In genomic region chr4:99816611-99817309, GRCh38 we compare ENCODE assay signal across 8 cellular contexts. TPM values are rescaled to one million over a fixed set of nuclear protein-coding genes. Genes with fewer than 3 reads are reported as not detected.
DNase-seq lines count a peak whose midpoint lies in the region; ATAC-seq, FAIRE-seq and TF ChIP-seq lines count a peak whose summit lies in the region.

DAPP1 (plus strand) TSS chr4:99816827; CDS start chr4:99816914, 87 bp downstream.

- no peak; the same call in 2 of the 3 replicates for ATAC-seq in HepG2
- peak; percentile 96 for ATAC-seq in HG03521 (IDR thresholded peaks at IDR 0.05; ENCODE audit: unreplicated experiment)

- H3K4me1 ChIP-seq in liver (ENCODE audit: control insufficient read depth in 4 of 4, insufficient read depth in 4 of 4, low read length in 3 of 4) (no peaks in the 10 kb centered on the region), HepG2 (ENCODE audit: insufficient read depth, low read length) (peaks cover 11% of the 10 kb centered on the region), smooth muscle cell (ENCODE audit: low read depth) (no peaks in the 10 kb centered on the region)

- no peak within 1 kb of the TSS for H3K4me2 ChIP-seq in HepG2 (ENCODE audit: low read depth, low read length)
- peak within 1 kb of the TSS; percentile 41 for H3K4me2 ChIP-seq in smooth muscle cell

- WGBS in liver: 82% methylated on average over 7 of the region's 7 CpGs
- WGBS in HepG2 (ENCODE audit: low lambda C conversion rate): 61% methylated on average over 4 of the region's 7 CpGs
- WGBS in smooth muscle cell (ENCODE audit: low lambda C conversion rate): 83% methylated on average over 7 of the region's 7 CpGs

- H3K36me3 ChIP-seq in liver (ENCODE audit: control insufficient read depth in 4 of 4, insufficient read depth in 3 of 4, low read depth in 1 of 4, low read length in 3 of 4) (no peaks in the 10 kb centered on the region), HepG2 (replicated peaks in 1 of 2; ENCODE audit: control insufficient read depth in 1 of 2, insufficient read depth in 2 of 2, low read length in 2 of 2) (no peaks in the 10 kb centered on the region), smooth muscle cell (ENCODE audit: low read depth) (no peaks in the 10 kb centered on the region)

- peak within 1 kb of the TSS in 2 of 3 donors; percentile 10 to 26 for H3K4me3 ChIP-seq in liver (ENCODE audit: low read depth in 1 of 3, low read length in 3 of 3)
- no peak within 1 kb of the TSS for H3K4me3 ChIP-seq in HepG2 (replicated peaks in 1 of 3; ENCODE audit: insufficient read depth in 1 of 3, low read depth in 2 of 3, low read length in 3 of 3)
- H3K4me3 ChIP-seq in smooth muscle cell: peak within 1 kb of the TSS; percentile 31

- no peak for TF ChIP-seq CTCF in liver (IDR thresholded peaks at IDR 0.05; ENCODE audit: low read depth, low read length, missing input control)
- no peak for TF ChIP-seq CTCF in HepG2 (CRISPR knock-in tag; IDR thresholded peaks at IDR 0.05)
- no peak for TF ChIP-seq CTCF in smooth muscle cell (IDR thresholded peaks at IDR 0.05; ENCODE audit: borderline replicate concordance, insufficient read depth, poor library complexity, severe bottlenecking)

- no peaks in the 10 kb centered on the region for H3F3A ChIP-seq in smooth muscle cell (ENCODE audit: low read depth)

- no peaks in the 10 kb centered on the region for H3K79me2 ChIP-seq in HepG2 (ENCODE audit: insufficient read depth, low read length)
- H3K79me2 ChIP-seq in smooth muscle cell (ENCODE audit: low read depth): no peaks in the 10 kb centered on the region

- H4K20me1 ChIP-seq in HepG2 (ENCODE audit: insufficient read depth, low read length) (no peaks in the 10 kb centered on the region), smooth muscle cell (ENCODE audit: low read depth) (no peaks in the 10 kb centered on the region)

- POLR2A ChIA-PET in HepG2 (lab: Yijun Ruan, JAX): no interaction called here

- TF ChIP-seq RAD21 in liver (IDR thresholded peaks at IDR 0.05): no peak
- no peak for TF ChIP-seq RAD21 in HepG2 (CRISPR knock-in tag; IDR thresholded peaks at IDR 0.05)

- H3K9ac ChIP-seq in liver (ENCODE audit: low read depth in 1 of 2, low read length in 2 of 2) (peak within 1 kb of the TSS; percentile 3 to 54), HepG2 (ENCODE audit: insufficient read depth, low read depth, low read length) (no peak within 1 kb of the TSS), smooth muscle cell (ENCODE audit: low read depth) (peak within 1 kb of the TSS; percentile 53)

- in situ Hi-C loops in HepG2 (cut with HindIII; ENCODE audit: extremely low pct_ligation_motif_present, low pct_unique_long_range_greater_than_20kb): no loop called here

- H3K27me3 ChIP-seq in liver (ENCODE audit: control insufficient read depth in 4 of 4, insufficient read depth in 4 of 4, low read length in 3 of 4): no peaks in the 10 kb centered on the region
- H3K27me3 ChIP-seq in HepG2 (ENCODE audit: control insufficient read depth in 1 of 2, insufficient read depth in 2 of 2, low read length in 2 of 2): peaks cover 0 to 3% of the 10 kb centered on the region in 2 experiments; a peak in 1 of 5 replicates
- no peaks in the 10 kb centered on the region for H3K27me3 ChIP-seq in smooth muscle cell (ENCODE audit: low read depth)

- intact Hi-C loops in HepG2 (cut with micrococcal nuclease; ENCODE audit: unreplicated experiment): no loop called here

- no peak within 1 kb of the TSS for H2AFZ ChIP-seq in HepG2 (ENCODE audit: low read length)
- no peak within 1 kb of the TSS for H2AFZ ChIP-seq in smooth muscle cell (ENCODE audit: low read depth)

- TF ChIP-seq EP300 in HepG2 (IDR thresholded peaks at IDR 0.05; ENCODE audit: low read depth in 2 of 2, low read length in 2 of 2) (no peak), HepG2 (CRISPR knock-in tag; IDR thresholded peaks at IDR 0.05; ENCODE audit: borderline replicate concordance) (no peak)

- BruUV-seq in HepG2 (replicated peaks; lab: Mats Ljungman, UMichigan): no TSS peak

- DNase-seq in HepG2 (ENCODE audit: low spot score) (no peak), smooth muscle cell (lab: John Stamatoyannopoulos, UW; ENCODE audit: unreplicated experiment) (no peak), NCI-H1930 (lab: John Stamatoyannopoulos, UW) (no peak), EL (no peak)
- peak; percentile 41 to 56 for DNase-seq in activated CD4-positive, alpha-beta T cell treated with anti-CD3 and anti-CD28 coated beads for 24 hours (ENCODE audit: low read depth in 2 of 2)
- peak; percentile 43 for DNase-seq in effector CD8-positive, alpha-beta T cell (lab: John Stamatoyannopoulos, UW)

- H3K9me3 ChIP-seq in liver (ENCODE audit: control insufficient read depth in 4 of 4, low read length in 3 of 4) (no peaks in the 10 kb centered on the region), HepG2 (ENCODE audit: low read length) (no peaks in the 10 kb centered on the region), smooth muscle cell (replicated peaks; ENCODE audit: low read depth) (no peaks in the 10 kb centered on the region)

- TF ChIP-seq POLR2A in HepG2 (IDR thresholded peaks at IDR 0.05; ENCODE audit: insufficient read depth in 1 of 2, low read depth in 2 of 2, low read length in 2 of 2): no peak

- FAIRE-seq in HepG2 (lab: Jason Lieb, UNC): no peak

- CTCF ChIA-PET in HepG2 (lab: Yijun Ruan, JAX; ENCODE audit: low intra/inter-chr PET ratio, low total read pairs): no interaction called here

- H3K27ac ChIP-seq in liver (ENCODE audit: low read depth in 1 of 2, low read length in 2 of 2): peak within 1 kb of the TSS in 1 of 2 donors; percentile 58
- H3K27ac ChIP-seq in HepG2 (ENCODE audit: extremely low read length, insufficient read depth, low read length): no peak within 1 kb of the TSS
- peak within 1 kb of the TSS; percentile 80 for H3K27ac ChIP-seq in smooth muscle cell (ENCODE audit: low read depth)

TF ChIP-seq in liver, 16 proteins besides CTCF, POLR2A, EP300 and RAD21 (continues in another document):
- TF ChIP-seq TAF1 (conservative IDR thresholded peaks at IDR 0.05): no peak
- no peak for TF ChIP-seq NR2F2 (IDR thresholded peaks at IDR 0.05)
- TF ChIP-seq MAX (IDR thresholded peaks at IDR 0.05): no peak
- no peak for TF ChIP-seq EGR1 (IDR thresholded peaks at IDR 0.05; ENCODE audit: low read depth in 2 of 2)
- no peak for TF ChIP-seq JUND (IDR thresholded peaks at IDR 0.05)
- no peak for TF ChIP-seq HNF4A (conservative IDR thresholded peaks at IDR 0.05)
- no peak for TF ChIP-seq YY1 (IDR thresholded peaks at IDR 0.05)
- no peak for TF ChIP-seq GABPA (IDR thresholded peaks at IDR 0.05 in 1 of 2, conservative IDR thresholded peaks at IDR 0.05 in 1 of 2)
- TF ChIP-seq HNF4G (IDR thresholded peaks at IDR 0.05): no peak
- no peak for TF ChIP-seq RXRA (IDR thresholded peaks at IDR 0.05)

RNA-seq across cellular contexts. Expression of gene DAPP1, which starts in this region (rescaled TPM):
- 1 to 10 TPM; 1.1 to 4.8 TPM for total RNA-seq in liver
- polyA plus RNA-seq in liver: under 1 TPM; 0.53 to 0.74 TPM
- total RNA-seq in HepG2 (2016; rRNA removed; fragmentation: Illumina TruSeq; extraction: Trizol): not detected in 2 replicates
- total RNA-seq in HepG2 (2016; cell fraction: cytosol; rRNA removed; fragmentation: Illumina TruSeq; extraction: Trizol; ENCODE audit: low read depth): not detected in 2 replicates
- not detected in 2 replicates for total RNA-seq in HepG2 (2016; cell fraction: insoluble cytoplasmic fraction; rRNA removed; fragmentation: Illumina TruSeq; extraction: Trizol)
- not detected in 2 replicates for total RNA-seq in HepG2 (2016; cell fraction: membrane; rRNA removed; fragmentation: Illumina TruSeq; extraction: Trizol)
- total RNA-seq in HepG2 (2016; cell fraction: nucleus; rRNA removed; fragmentation: Illumina TruSeq; extraction: Trizol): not detected in 2 replicates
- not detected in 2 replicates for polyA plus RNA-seq in HepG2 (2011; rRNA removed)
- not detected in 2 replicates for polyA plus RNA-seq in HepG2 (2011; cell fraction: cytosol; rRNA removed)
- not detected in 2 replicates for polyA plus RNA-seq in HepG2 (2011; cell fraction: nucleus; rRNA removed)
- not detected in 2 replicates for polyA plus RNA-seq in HepG2 (2012)
- not detected in 2 replicates for polyA plus RNA-seq in HepG2 (2016; cell fraction: cytosol; fragmentation: Illumina TruSeq; extraction: Trizol; ENCODE audit: low read depth)
- polyA plus RNA-seq in HepG2 (2016; cell fraction: insoluble cytoplasmic fraction; fragmentation: Illumina TruSeq; extraction: Trizol; ENCODE audit: low read depth): not detected in 2 replicates
- not detected in 2 replicates for polyA plus RNA-seq in HepG2 (2016; cell fraction: membrane; fragmentation: Illumina TruSeq; extraction: Trizol; ENCODE audit: low read depth)
- polyA plus RNA-seq in HepG2 (2016; cell fraction: nucleus; fragmentation: Illumina TruSeq; extraction: Trizol; ENCODE audit: insufficient read depth, low read depth): not detected in 2 replicates
- 0.19 TPM in 1 of 2 replicates, not detected in the other for polyA minus RNA-seq in HepG2 (2011; rRNA and poly(A)+ RNA removed; ENCODE audit: low replicate concordance)
- polyA minus RNA-seq in HepG2 (2011; cell fraction: cytosol; rRNA and poly(A)+ RNA removed): not detected in 2 replicates
- polyA minus RNA-seq in HepG2 (2011; cell fraction: nucleus; rRNA and poly(A)+ RNA removed): not detected in 2 replicates
- 7.9 and 9.8 TPM in 2 replicates for total RNA-seq in smooth muscle cell
- 1.0 and 4.8 TPM in 2 replicates for polyA plus RNA-seq in smooth muscle cell

Comparison
In these comparisons a context has a peak if more than half of its experiments do, and no peak if none do; other contexts are left out.
1. H3K4me3 ChIP-seq: peak in liver (2 of 3) and smooth muscle cell (single experiment); none in HepG2 (0 of 3).
2. DNase-seq: peak in activated CD4-positive, alpha-beta T cell treated with anti-CD3 and anti-CD28 coated beads for 24 hours (2 of 2) and effector CD8-positive, alpha-beta T cell (single experiment); none in HepG2 (single experiment), smooth muscle cell (single experiment), NCI-H1930 (0 of 2) and EL (single experiment).